Comparison of ENCODE assay signal across 31 cellular contexts in the genomic region with DNA sequence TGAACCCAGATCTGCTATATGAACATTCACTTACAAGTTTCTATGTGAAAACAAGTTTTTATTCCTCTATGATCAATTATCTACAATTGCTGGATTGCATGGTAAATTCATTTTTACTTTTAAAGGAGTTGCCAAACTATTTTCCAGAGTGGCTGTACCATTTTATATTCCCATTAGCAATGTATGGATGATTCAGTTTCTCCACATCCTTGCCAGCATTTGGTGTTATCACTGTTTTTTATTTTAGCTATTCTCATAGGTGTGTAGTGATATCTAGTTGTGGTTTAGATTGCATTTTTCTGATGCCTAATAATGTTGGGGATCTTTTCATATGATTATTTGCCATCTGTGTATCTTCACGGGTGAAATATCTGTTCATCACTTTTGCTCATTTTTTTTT.
"Had no signal": no experiment of that assay in that cellular context is flagged by ENCODE, and none has a peak within 500 bp of the region (broad histone marks: within the 10 kb centered on the region; RNA-seq: fewer than 3 reads in every experiment).

No MANE protein-coding gene starts in this region.

- H3K9me3 ChIP-seq: esophagus muscularis mucosa, gastrocnemius medialis, heart right ventricle had no signal

- H3K27ac ChIP-seq: brain microvascular endothelial cell, esophagus muscularis mucosa, foreskin keratinocyte, gastrocnemius medialis, heart right ventricle, hepatocyte, WERI-Rb-1 had no signal

- H3K36me3 ChIP-seq: brain microvascular endothelial cell, esophagus muscularis mucosa, gastrocnemius medialis, heart right ventricle, WERI-Rb-1 had no signal

- H2AFZ ChIP-seq: hepatocyte had no signal

- H3K4me3 ChIP-seq: esophagus muscularis mucosa, gastrocnemius medialis, heart right ventricle, hepatocyte had no signal

- H3K79me2 ChIP-seq: hepatocyte had no signal

- ATAC-seq: effector memory CD8-positive, alpha-beta T cell; foreskin keratinocyte; gastrocnemius medialis; heart right ventricle; T-helper 17 cell had no signal

- FAIRE-seq: astrocyte, colon had no signal

- H3K9me3 Mint-ChIP-seq: activated B cell treated with CpG ODN at 0.5 μM for 24 hours; activated CD8-positive, alpha-beta T cell treated with anti-CD3 and anti-CD28 coated beads for 36 hours; activated naive CD4-positive, alpha-beta T cell treated with anti-CD3 and anti-CD28 coated beads for 36 hours; activated naive CD8-positive, alpha-beta T cell treated with anti-CD3 and anti-CD28 coated beads, Interleukin-2, amount 10 ng/mL, durations not matched to agents 7 days and 5 days; activated T-cell treated with anti-CD3 and anti-CD28 coated beads, Interleukin-2, amount 50 U/mL, for 4 hours; activated T-helper 1 cell treated with anti-CD3 and anti-CD28 coated beads, Interleukin-12 subunit alpha, Interleukin-12 subunit beta, Interleukin-2, Interleukin-4 antibody, amounts not matched to agents 30 ng/mL and 10 ng/mL and 1 ng/mL, durations not matched to agents 14 hours and 24 hours and 36 hours; activated T-helper 2 cell treated with anti-CD3 and anti-CD28 coated beads, Interferon-gamma antibody, Interleukin-2, Interleukin-4, amounts not matched to agents 10 μg/mL and 5 μg/mL and 100 μg/mL, durations not matched to agents 14 hours and 24 hours and 36 hours; effector memory CD8-positive, alpha-beta T cell; T-helper 2 cell treated with Interferon-gamma antibody and Interleukin-4, amounts not matched to agents 5 μg/mL and 100 μg/mL, for 36 hours had no signal

- H3K27me3 Mint-ChIP-seq: activated B cell treated with CpG ODN at 0.5 μM for 24 hours; activated CD8-positive, alpha-beta T cell treated with anti-CD3 and anti-CD28 coated beads for 36 hours; activated naive CD8-positive, alpha-beta T cell treated with anti-CD3 and anti-CD28 coated beads, Interleukin-2, amount 10 ng/mL, durations not matched to agents 7 days and 5 days had no signal

- DNase-seq: activated B cell treated with CpG ODN at 0.5 μM for 24 hours; activated CD4-positive, alpha-beta T cell treated with anti-CD3 and anti-CD28 coated beads for 48 hours; activated CD4-positive, alpha-beta T cell treated with anti-CD3 and anti-CD28 coated beads, Interleukin-2, amount 50 U/mL, for 1 hour; activated CD4-positive, alpha-beta T cell treated with anti-CD3 and anti-CD28 coated beads, Interleukin-2, amount 50 U/mL, for 48 hours; activated CD8-positive, alpha-beta T cell treated with anti-CD3 and anti-CD28 coated beads for 36 hours; activated effector memory CD4-positive, alpha-beta T cell treated with anti-CD3 and anti-CD28 coated beads, Interleukin-2, amount 50 U/mL, for 16 hours; activated naive CD4-positive, alpha-beta T cell treated with anti-CD3 and anti-CD28 coated beads for 36 hours; activated naive CD8-positive, alpha-beta T cell treated with anti-CD3 and anti-CD28 coated beads, Interleukin-2, amount 10 ng/mL, durations not matched to agents 7 days and 5 days; activated T-cell treated with anti-CD3 and anti-CD28 coated beads, Interleukin-2, amount 50 U/mL, for 4 hours; amniotic stem cell; anterior cingulate cortex; brain microvascular endothelial cell; caudate nucleus; cortex of kidney; dermis blood vessel endothelial cell; effector CD4-positive, alpha-beta T cell; effector memory CD8-positive, alpha-beta T cell; erythroblast; foreskin keratinocyte; gastrocnemius medialis; heart right ventricle; T-helper 17 cell; T1000; WERI-Rb-1 had no signal

- H3K27ac Mint-ChIP-seq: activated B cell treated with CpG ODN at 0.5 μM for 24 hours; activated CD8-positive, alpha-beta T cell treated with anti-CD3 and anti-CD28 coated beads for 36 hours; activated naive CD4-positive, alpha-beta T cell treated with anti-CD3 and anti-CD28 coated beads for 36 hours; activated naive CD8-positive, alpha-beta T cell treated with anti-CD3 and anti-CD28 coated beads, Interleukin-2, amount 10 ng/mL, durations not matched to agents 7 days and 5 days; effector memory CD8-positive, alpha-beta T cell; T-helper 17 cell; T-helper 2 cell treated with Interferon-gamma antibody and Interleukin-4, amounts not matched to agents 5 μg/mL and 100 μg/mL, for 36 hours had no signal

- H3K4me2 ChIP-seq: hepatocyte had no signal

- H3K27me3 ChIP-seq: brain microvascular endothelial cell, esophagus muscularis mucosa, foreskin keratinocyte, gastrocnemius medialis, hepatocyte had no signal

- H3K4me3 Mint-ChIP-seq: activated B cell treated with CpG ODN at 0.5 μM for 24 hours; activated CD8-positive, alpha-beta T cell treated with anti-CD3 and anti-CD28 coated beads for 36 hours; activated naive CD4-positive, alpha-beta T cell treated with anti-CD3 and anti-CD28 coated beads for 36 hours; activated naive CD8-positive, alpha-beta T cell treated with anti-CD3 and anti-CD28 coated beads, Interleukin-2, amount 10 ng/mL, durations not matched to agents 7 days and 5 days; activated T-cell treated with anti-CD3 and anti-CD28 coated beads, Interleukin-2, amount 50 U/mL, for 4 hours; activated T-helper 1 cell treated with anti-CD3 and anti-CD28 coated beads, Interleukin-12 subunit alpha, Interleukin-12 subunit beta, Interleukin-2, Interleukin-4 antibody, amounts not matched to agents 30 ng/mL and 10 ng/mL and 1 ng/mL, durations not matched to agents 14 hours and 24 hours and 36 hours; effector memory CD8-positive, alpha-beta T cell; T-helper 17 cell; T-helper 2 cell treated with Interferon-gamma antibody and Interleukin-4, amounts not matched to agents 5 μg/mL and 100 μg/mL, for 36 hours had no signal

- H3K4me1 Mint-ChIP-seq: activated B cell treated with CpG ODN at 0.5 μM for 24 hours had no signal

- H3K4me1 ChIP-seq: esophagus muscularis mucosa, foreskin keratinocyte, gastrocnemius medialis, heart right ventricle had no signal
